In genomic region chr6:148274809-148275208, GRCh38 we compare ENCODE assay signal across 13 cellular contexts.
"Had no signal": no experiment of that assay in that cellular context is flagged by ENCODE, and none has a peak within 500 bp of the region (broad histone marks: within the 10 kb centered on the region; RNA-seq: fewer than 3 reads in every experiment).

No MANE protein-coding gene starts in this region.

- DNase-seq: activated CD4-positive, alpha-beta T cell treated with anti-CD3 and anti-CD28 coated beads for 1 hour; activated CD4-positive, alpha-beta T cell treated with anti-CD3 and anti-CD28 coated beads, Interleukin-2, amount 50 U/mL, for 48 hours; activated naive CD4-positive, alpha-beta T cell treated with anti-CD3 and anti-CD28 coated beads, Interleukin-2, amount 10 ng/mL, durations not matched to agents 7 days and 5 days; activated T-cell treated with anti-CD3 and anti-CD28 coated beads, Interleukin-2, amount 50 U/mL, for 1 hour; kidney glomerular epithelial cell; left ventricle myocardium superior; mesendoderm; stimulated activated CD4-positive, alpha-beta T cell treated with anti-CD3 and anti-CD28 coated beads, Interleukin-15, amount 100 ng/mL, for 24 hours; stimulated activated CD4-positive, alpha-beta T cell treated with anti-CD3 and anti-CD28 coated beads, Interleukin-4, amount 100 ng/mL, for 1 hour; stimulated activated naive B cell treated with anti-CD40 and anti-IgM and Interleukin-4, amounts not matched to agents 10 μg/mL and 1 μg/mL and 100 μg/mL, for 72 hours; T-helper 9 cell; uterus had no signal

- ATAC-seq: left ventricle myocardium superior; natural killer cell treated with Interleukin-12 subunit alpha and Interleukin-12 subunit beta and Interleukin-15 and Interleukin-18, amount 100 ng/mL, for 72 hours; stimulated activated naive B cell treated with anti-CD40 and anti-IgM and Interleukin-4, amounts not matched to agents 10 μg/mL and 1 μg/mL and 100 μg/mL, for 72 hours had no signal
